Comparison of ENCODE assay signal across 13 cellular contexts in genomic region chrX:2694868-2695267, GRCh38. TPM values are rescaled to one million over a fixed set of nuclear protein-coding genes. Genes with fewer than 3 reads are reported as not detected.
DNase-seq lines count a peak whose midpoint lies in the region; ATAC-seq and TF ChIP-seq lines count a peak whose summit lies in the region.
"Had no signal": no experiment of that assay in that cellular context is flagged by ENCODE, and none has a peak within 500 bp of the region (broad histone marks: within the 10 kb centered on the region; RNA-seq: fewer than 3 reads in every experiment).

No MANE protein-coding gene starts in this region.

- H3K4me3 ChIP-seq in BJ (ENCODE audit: low read depth, low read length) (peak overlapping the region; percentile 1; the same call in 1 of the 2 replicates), HFF-Myc (replicated peaks; ENCODE audit: low read depth, low read length) (peak overlapping the region; percentile 89), endocrine pancreas (ENCODE audit: control insufficient read depth, insufficient read depth, low read length) (peak overlapping the region; percentile 93)
- H3K4me3 ChIP-seq: prostate gland had no signal

- H3K36me3 Mint-ChIP-seq in neural crest cell (ENCODE audit: low read depth) = peaks cover 7% of the 10 kb centered on the region

- H3K9me3 ChIP-seq in endocrine pancreas (ENCODE audit: control insufficient read depth, low read length) = no peaks in the 10 kb centered on the region
- H3K9me3 ChIP-seq: prostate gland had no signal

- H3K4me1 ChIP-seq in endocrine pancreas (ENCODE audit: control insufficient read depth, insufficient read depth, low read length) = no peaks in the 10 kb centered on the region

- peak overlapping the region; percentile 6 for H3K4me3 Mint-ChIP-seq in neural crest cell

- H3K9ac ChIP-seq in endocrine pancreas (ENCODE audit: control insufficient read depth, insufficient read depth, low read length) = no peak overlapping the region

- CTCF ChIA-PET in BJ (lab: Yijun Ruan, JAX) = no interaction called here

- POLR2A ChIA-PET in BJ (lab: Charles Lee) = no interaction called here

- H3K36me3 ChIP-seq in BJ (ENCODE audit: control insufficient read depth, insufficient read depth, low read length) (peaks cover 5% of the 10 kb centered on the region), endocrine pancreas (ENCODE audit: control insufficient read depth, insufficient read depth, low read length) (no peaks in the 10 kb centered on the region)
- H3K36me3 ChIP-seq: prostate gland had no signal

- TF ChIP-seq CTCF in BJ (IDR thresholded peaks at IDR 0.05; ENCODE audit: insufficient read depth, low read depth, low read length) (no peak), HFF-Myc (IDR thresholded peaks at IDR 0.05; ENCODE audit: low read depth, low read length, missing control alignments) (no peak), neural crest cell (conservative IDR thresholded peaks at IDR 0.05) (no peak)

- H3K27me3 ChIP-seq in BJ (ENCODE audit: control insufficient read depth, insufficient read depth, low read length) (no peaks in the 10 kb centered on the region), endocrine pancreas (ENCODE audit: control insufficient read depth, insufficient read depth, low read length) (no peaks in the 10 kb centered on the region)

- no peaks in the 10 kb centered on the region for H3K9me3 Mint-ChIP-seq in neural crest cell

- H3K27ac Mint-ChIP-seq in neural crest cell (ENCODE audit: unreplicated experiment) = no peak overlapping the region

- no peak for ATAC-seq in GM19023 (IDR thresholded peaks at IDR 0.05; ENCODE audit: unreplicated experiment)
- ATAC-seq: Panc1 had no signal

- peaks cover 55% of the 10 kb centered on the region for H3K4me1 Mint-ChIP-seq in neural crest cell

- DNase-seq in BJ (ENCODE audit: low read depth) (no peak), HFF-Myc (ENCODE audit: extremely low read depth, low read depth) (no peak), neural crest cell (ENCODE audit: low read depth, low spot score) (no peak), NOMO-1 treated with dmso at 0.1 percent for 144 hours (lab: John Stamatoyannopoulos, UW; ENCODE audit: unreplicated experiment) (no peak), NCI-H69 (lab: John Stamatoyannopoulos, UW) (no peak), OCI-M2 (lab: John Stamatoyannopoulos, UW; ENCODE audit: unreplicated experiment) (no peak)
- DNase-seq: amniotic stem cell, NCI-H2029 had no signal

- H3K27me3 Mint-ChIP-seq in neural crest cell (ENCODE audit: low read depth) = peaks cover 8% of the 10 kb centered on the region

RNA-seq across cellular contexts. Expression of gene CD99, which starts 3.8 kb away (rescaled TPM):
- polyA plus RNA-seq in BJ (2011; rRNA removed) = 434 and 479 TPM in 2 replicates
- 106 and 154 TPM in 2 replicates for polyA minus RNA-seq in BJ (2011; rRNA and poly(A)+ RNA removed)
- 158 and 165 TPM in 2 replicates for total RNA-seq in neural crest cell

RNA-seq across cellular contexts. Expression of gene XG, which starts 57.0 kb away (rescaled TPM):
- polyA plus RNA-seq in BJ (2011; rRNA removed) = 0.06 and 0.22 TPM in 2 replicates
- not detected in 2 replicates for polyA minus RNA-seq in BJ (2011; rRNA and poly(A)+ RNA removed)
- total RNA-seq in neural crest cell = not detected in 2 replicates
- total RNA-seq: HT1080 had no signal

Comparison
In these comparisons a context has a peak if more than half of its experiments do, and no peak if none do; other contexts are left out.
1. H3K4me3 ChIP-seq: peak in every context shown above with its lines; median percentile 93 in endocrine pancreas; 89 in HFF-Myc; 1 in BJ.